ENCODE assay signal across 4 cellular contexts in the genomic region with DNA sequence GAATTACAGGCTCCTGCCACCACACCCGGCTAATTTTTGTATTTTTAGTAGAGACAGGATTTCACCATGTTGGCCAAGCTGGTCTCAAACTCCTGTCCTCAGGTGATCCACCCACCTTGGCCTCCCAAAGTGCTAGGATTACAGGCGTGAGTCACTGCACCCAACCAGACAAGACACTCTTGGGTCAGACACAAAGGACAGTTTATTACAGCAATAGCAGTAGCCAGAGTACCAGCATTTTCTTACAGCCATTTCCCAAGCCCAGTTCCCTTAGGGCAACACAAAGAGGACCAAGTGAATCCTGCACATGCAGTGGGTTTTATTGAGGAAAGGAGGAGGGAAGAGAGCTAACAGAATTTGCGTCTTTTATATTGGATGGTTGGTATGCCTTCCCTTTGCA. TPM values are rescaled to one million over a fixed set of nuclear protein-coding genes. Genes with fewer than 3 reads are reported as not detected.
"Had no signal": no experiment of that assay in that cellular context is flagged by ENCODE, and none has a peak within 500 bp of the region (broad histone marks: within the 10 kb centered on the region; RNA-seq: fewer than 3 reads in every experiment).

No MANE protein-coding gene starts in this region.

RNA-seq across cellular contexts. Expression of a gene that starts 35.8 kb away (rescaled TPM):
- total RNA-seq: GM23248, H9, HT-29 had no signal
- polyA plus RNA-seq: GM23248, IgD-negative memory B cell had no signal
